ENCODE assay signal across 26 cellular contexts in the genomic region with DNA sequence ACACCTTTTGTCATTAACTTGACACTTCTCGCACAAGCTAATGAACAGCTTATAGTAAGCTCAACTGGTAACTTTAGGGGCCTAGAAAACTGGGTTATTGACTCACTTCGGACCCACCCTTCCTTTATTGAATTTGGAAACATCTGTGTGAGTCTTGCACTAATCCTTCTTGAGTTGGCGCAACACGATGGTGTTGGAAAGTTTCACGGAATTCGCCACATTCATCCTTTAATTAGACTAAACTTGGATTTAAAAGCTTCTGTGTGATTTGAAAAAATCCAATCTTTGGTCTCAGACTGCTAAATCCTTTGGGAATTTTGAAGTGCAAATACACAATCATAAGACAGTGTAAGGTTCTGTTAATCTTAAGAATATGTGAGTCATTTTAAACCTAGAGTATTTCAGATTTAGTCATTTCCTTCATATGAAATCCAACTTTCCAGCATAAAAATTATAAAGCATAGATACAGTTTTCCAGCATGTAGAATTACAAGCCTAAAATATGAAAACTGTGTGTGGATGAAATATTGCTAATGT. TPM values are rescaled to one million over a fixed set of nuclear protein-coding genes. Genes with fewer than 3 reads are reported as not detected.
DNase-seq lines count a peak whose midpoint lies in the region; ATAC-seq and TF ChIP-seq lines count a peak whose summit lies in the region.
"Had no signal": no experiment of that assay in that cellular context is flagged by ENCODE, and none has a peak within 500 bp of the region (broad histone marks: within the 10 kb centered on the region; RNA-seq: fewer than 3 reads in every experiment).

No MANE protein-coding gene starts in this region.

- no peak overlapping the region for H3K4me3 ChIP-seq in astrocyte of the spinal cord (ENCODE audit: low read depth, low read length)
- no peak overlapping the region for H3K4me3 ChIP-seq in fibroblast of pulmonary artery (replicated peaks; ENCODE audit: low read depth, low read length)
- no peak overlapping the region for H3K4me3 ChIP-seq in left ventricle myocardium inferior
- H3K4me3 ChIP-seq: gastrocnemius medialis, prostate gland, thyroid gland had no signal

- H3K4me1 ChIP-seq in left ventricle myocardium inferior = no peaks in the 10 kb centered on the region
- H3K4me1 ChIP-seq: gastrocnemius medialis, prostate gland, thyroid gland had no signal

- in situ Hi-C loops in astrocyte of the spinal cord (cut with HindIII; ENCODE audit: low sequenced_read_pairs) = no loop called here

- DNase-seq in A172 (ENCODE audit: low spot score) = peak; percentile 44
- DNase-seq in HT1080 (ENCODE audit: low read depth) = peak; percentile 59
- DNase-seq in astrocyte of the spinal cord (ENCODE audit: low read depth, low spot score) = peak; percentile 17
- peak; percentile 53 for DNase-seq in fibroblast of pulmonary artery (ENCODE audit: low read depth)
- no peak for DNase-seq in stimulated activated CD4-positive, alpha-beta T cell treated with anti-CD3 and anti-CD28 coated beads, Interleukin-15, amount 100 ng/mL, for 24 hours
- no peak for DNase-seq in left ventricle myocardium inferior
- no peak for DNase-seq in SKM-1 treated with dmso at 0.1 percent for 144 hours (lab: John Stamatoyannopoulos, UW; ENCODE audit: unreplicated experiment)
- DNase-seq: activated CD4-positive, alpha-beta T cell treated with anti-CD3 and anti-CD28 coated beads for 36 hours; activated effector memory CD4-positive, alpha-beta T cell treated with Interleukin-2 at 50 U/mL for 16 hours; activated naive CD8-positive, alpha-beta T cell treated with anti-CD3 and anti-CD28 coated beads for 36 hours; activated T-cell treated with anti-CD3 and anti-CD28 coated beads for 4 hours; CD4-positive, alpha-beta memory T cell; gastrocnemius medialis; KBM-7; left ventricle myocardium superior; NCI-H1417; NCI-H2081; NCI-H2227 treated with DMSO at 0.1 percent for 48 hours; RPMI8226; thyroid gland had no signal

- intact Hi-C loops in left ventricle myocardium inferior (cut with micrococcal nuclease) = no loop called here

- no peaks in the 10 kb centered on the region for H3K36me3 ChIP-seq in left ventricle myocardium inferior
- H3K36me3 ChIP-seq: gastrocnemius medialis, prostate gland, thyroid gland had no signal

- no peak overlapping the region for H3K27ac ChIP-seq in left ventricle myocardium inferior (replicated peaks)
- H3K27ac ChIP-seq: 22Rv1, epithelial cell of prostate, gastrocnemius medialis, prostate gland, thyroid gland had no signal

- TF ChIP-seq CTCF in astrocyte of the spinal cord (IDR thresholded peaks at IDR 0.05; ENCODE audit: low read depth, low read length) (no peak), fibroblast of pulmonary artery (IDR thresholded peaks at IDR 0.05; ENCODE audit: low read length, missing control alignments) (no peak), left ventricle myocardium inferior (IDR thresholded peaks at IDR 0.05; ENCODE audit: borderline replicate concordance) (no peak)

- no peaks in the 10 kb centered on the region for H3K9me3 ChIP-seq in left ventricle myocardium inferior (replicated peaks)
- H3K9me3 ChIP-seq: gastrocnemius medialis, prostate gland, thyroid gland had no signal

- no peak for ATAC-seq in HG03095 (IDR thresholded peaks at IDR 0.05; ENCODE audit: unreplicated experiment)
- ATAC-seq: activated CD4-positive, alpha-beta T cell treated with anti-CD3 and anti-CD28 coated beads for 36 hours; gastrocnemius medialis; left ventricle myocardium superior had no signal

- H3K27me3 ChIP-seq in left ventricle myocardium inferior (ENCODE audit: low read depth) = peaks cover 19% of the 10 kb centered on the region
- H3K27me3 ChIP-seq: gastrocnemius medialis, thyroid gland had no signal

RNA-seq across cellular contexts. Expression of a gene that starts 15.1 kb away (rescaled TPM):
- 4.9 and 5.8 TPM in 2 replicates for total RNA-seq in A172 (2014; rRNA removed; shearing (Covaris generic))
- total RNA-seq in HT1080 (2014; rRNA removed; shearing (Covaris generic)) = 48.3 and 55.9 TPM in 2 replicates
- 13.9 and 15.4 TPM in 2 replicates for polyA plus RNA-seq in HT1080 (2015; cell fraction: cytosol; rRNA removed)
- 20.5 and 24.3 TPM in 2 replicates for polyA plus RNA-seq in HT1080 (2015; cell fraction: nucleus; rRNA removed)
- 6.6 TPM for total RNA-seq in left ventricle myocardium inferior
- polyA plus RNA-seq: CD4-positive, alpha-beta memory T cell had no signal

RNA-seq across cellular contexts. Expression of a gene that starts 21.9 kb away (rescaled TPM):
- total RNA-seq in A172 (2014; rRNA removed; shearing (Covaris generic)) = not detected in 2 replicates
- total RNA-seq in HT1080 (2014; rRNA removed; shearing (Covaris generic)) = not detected in 2 replicates
- polyA plus RNA-seq in HT1080 (2015; cell fraction: cytosol; rRNA removed) = not detected in 2 replicates
- 0.23 TPM in 1 of 2 replicates, not detected in the other for polyA plus RNA-seq in HT1080 (2015; cell fraction: nucleus; rRNA removed)
- total RNA-seq in left ventricle myocardium inferior = not detected
- total RNA-seq: activated CD4-positive, alpha-beta T cell treated with anti-CD3 and anti-CD28 coated beads for 36 hours; activated naive CD8-positive, alpha-beta T cell treated with anti-CD3 and anti-CD28 coated beads for 36 hours; cerebellum; gastrocnemius medialis; left ventricle myocardium superior; T-helper 2 cell treated with Interferon-gamma antibody and Interleukin-4, amounts not matched to agents 100 ng/mL and 5 ng/mL, for 36 hours; thyroid gland had no signal
- polyA plus RNA-seq: CD4-positive, alpha-beta memory T cell had no signal

Comparison
In these comparisons a context has a peak if more than half of its experiments do, and no peak if none do; other contexts are left out.
1. DNase-seq: peak in A172 (single experiment), HT1080 (single experiment), astrocyte of the spinal cord (single experiment) and fibroblast of pulmonary artery (single experiment); none in stimulated activated CD4-positive, alpha-beta T cell treated with anti-CD3 and anti-CD28 coated beads, Interleukin-15, amount 100 ng/mL, for 24 hours (single experiment), left ventricle myocardium inferior (single experiment) and SKM-1 treated with dmso at 0.1 percent for 144 hours (single experiment).